In the genomic region with DNA sequence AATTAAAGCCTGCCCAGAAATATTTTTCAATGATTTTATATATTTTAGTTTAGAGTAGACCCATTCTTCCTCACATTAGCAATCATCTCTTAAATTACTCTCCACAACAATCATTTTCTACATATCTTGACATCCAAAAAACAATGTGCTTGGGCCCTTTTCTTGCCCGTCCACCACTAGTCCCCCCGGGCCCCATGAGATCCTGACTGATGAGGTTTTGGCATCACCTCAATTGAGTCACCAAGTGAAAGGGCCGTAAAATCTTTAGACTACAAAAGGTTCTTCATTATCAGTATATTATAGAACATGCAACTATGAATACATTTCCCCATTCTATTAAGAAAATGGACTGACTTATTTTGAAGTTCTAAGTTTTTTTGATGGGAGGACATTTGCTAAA, we compare ENCODE assay signal across 27 cellular contexts.
"Had no signal": no experiment of that assay in that cellular context is flagged by ENCODE, and none has a peak within 500 bp of the region (broad histone marks: within the 10 kb centered on the region; RNA-seq: fewer than 3 reads in every experiment).

No MANE protein-coding gene starts in this region.

- H3K9me3 Mint-ChIP-seq: activated naive CD4-positive, alpha-beta T cell treated with anti-CD3 and anti-CD28 coated beads for 36 hours; activated naive CD8-positive, alpha-beta T cell treated with anti-CD3 and anti-CD28 coated beads, Interleukin-2, amount 10 ng/mL, durations not matched to agents 7 days and 5 days; activated T-cell treated with anti-CD3 and anti-CD28 coated beads, Interleukin-2, amount 50 U/mL, for 72 hours; naive B cell; nephron progenitor cell; T-cell had no signal

- H3K4me3 ChIP-seq: esophagus muscularis mucosa, left ventricle myocardium inferior, lung, ovary, prostate gland, suprapubic skin, tibial artery, upper lobe of right lung had no signal

- H3K27ac Mint-ChIP-seq: activated CD4-positive, alpha-beta T cell treated with anti-CD3 and anti-CD28 coated beads for 36 hours; activated CD8-positive, alpha-beta memory T cell treated with anti-CD3 and anti-CD28 coated beads, Interleukin-2, amount 10 ng/mL, durations not matched to agents 7 days and 5 days; activated CD8-positive, alpha-beta T cell treated with anti-CD3 and anti-CD28 coated beads, Interleukin-2, amount 10 ng/mL, durations not matched to agents 7 days and 5 days; activated naive CD4-positive, alpha-beta T cell treated with anti-CD3 and anti-CD28 coated beads for 36 hours; activated naive CD8-positive, alpha-beta T cell treated with anti-CD3 and anti-CD28 coated beads, Interleukin-2, amount 10 ng/mL, durations not matched to agents 7 days and 5 days; activated T-cell treated with anti-CD3 and anti-CD28 coated beads, Interleukin-2, amount 50 U/mL, for 72 hours; nephron progenitor cell; T-cell had no signal

- H3K36me3 Mint-ChIP-seq: naive B cell, T-cell had no signal

- H3K4me3 Mint-ChIP-seq: activated CD4-positive, alpha-beta T cell treated with anti-CD3 and anti-CD28 coated beads for 36 hours; activated CD8-positive, alpha-beta memory T cell treated with anti-CD3 and anti-CD28 coated beads, Interleukin-2, amount 10 ng/mL, durations not matched to agents 7 days and 5 days; activated CD8-positive, alpha-beta T cell treated with anti-CD3 and anti-CD28 coated beads, Interleukin-2, amount 10 ng/mL, durations not matched to agents 7 days and 5 days; activated naive CD4-positive, alpha-beta T cell treated with anti-CD3 and anti-CD28 coated beads for 36 hours; activated naive CD8-positive, alpha-beta T cell treated with anti-CD3 and anti-CD28 coated beads, Interleukin-2, amount 10 ng/mL, durations not matched to agents 7 days and 5 days; activated T-cell treated with anti-CD3 and anti-CD28 coated beads, Interleukin-2, amount 50 U/mL, for 72 hours; naive B cell; nephron progenitor cell; T-cell had no signal

- DNase-seq: activated CD4-positive, alpha-beta T cell treated with anti-CD3 and anti-CD28 coated beads for 36 hours; activated CD4-positive, CD25-positive, alpha-beta regulatory T cell; activated CD8-positive, alpha-beta memory T cell treated with anti-CD3 and anti-CD28 coated beads, Interleukin-2, amount 10 ng/mL, durations not matched to agents 7 days and 5 days; activated CD8-positive, alpha-beta T cell treated with anti-CD3 and anti-CD28 coated beads, Interleukin-2, amount 10 ng/mL, durations not matched to agents 7 days and 5 days; activated effector memory CD4-positive, alpha-beta T cell treated with Interleukin-2 at 50 U/mL for 16 hours; activated naive CD4-positive, alpha-beta T cell treated with anti-CD3 and anti-CD28 coated beads for 36 hours; activated naive CD8-positive, alpha-beta T cell treated with anti-CD3 and anti-CD28 coated beads, Interleukin-2, amount 10 ng/mL, durations not matched to agents 7 days and 5 days; activated T-cell treated with anti-CD3 and anti-CD28 coated beads, Interleukin-2, amount 50 U/mL, for 72 hours; dermis blood vessel endothelial cell; effector CD4-positive, alpha-beta T cell; glutamatergic neuron; left ventricle myocardium inferior; naive B cell; nephron progenitor cell; ovary; retina; small intestine; stimulated activated CD4-positive, alpha-beta T cell treated with anti-CD3 and anti-CD28 coated beads, Interleukin-15, amount 100 ng/mL, for 24 hours; stimulated activated CD4-positive, alpha-beta T cell treated with anti-CD3 and anti-CD28 coated beads, Interleukin-2, amount 100 ng/mL, for 24 hours; stimulated activated naive CD4-positive, alpha-beta T cell; T-cell; tibial artery; upper lobe of right lung had no signal

- H3K27me3 Mint-ChIP-seq: activated CD4-positive, alpha-beta T cell treated with anti-CD3 and anti-CD28 coated beads for 36 hours; activated CD8-positive, alpha-beta memory T cell treated with anti-CD3 and anti-CD28 coated beads, Interleukin-2, amount 10 ng/mL, durations not matched to agents 7 days and 5 days; activated naive CD8-positive, alpha-beta T cell treated with anti-CD3 and anti-CD28 coated beads, Interleukin-2, amount 10 ng/mL, durations not matched to agents 7 days and 5 days; naive B cell; T-cell had no signal
